Comparison of ENCODE assay signal across 8 cellular contexts in the genomic region with DNA sequence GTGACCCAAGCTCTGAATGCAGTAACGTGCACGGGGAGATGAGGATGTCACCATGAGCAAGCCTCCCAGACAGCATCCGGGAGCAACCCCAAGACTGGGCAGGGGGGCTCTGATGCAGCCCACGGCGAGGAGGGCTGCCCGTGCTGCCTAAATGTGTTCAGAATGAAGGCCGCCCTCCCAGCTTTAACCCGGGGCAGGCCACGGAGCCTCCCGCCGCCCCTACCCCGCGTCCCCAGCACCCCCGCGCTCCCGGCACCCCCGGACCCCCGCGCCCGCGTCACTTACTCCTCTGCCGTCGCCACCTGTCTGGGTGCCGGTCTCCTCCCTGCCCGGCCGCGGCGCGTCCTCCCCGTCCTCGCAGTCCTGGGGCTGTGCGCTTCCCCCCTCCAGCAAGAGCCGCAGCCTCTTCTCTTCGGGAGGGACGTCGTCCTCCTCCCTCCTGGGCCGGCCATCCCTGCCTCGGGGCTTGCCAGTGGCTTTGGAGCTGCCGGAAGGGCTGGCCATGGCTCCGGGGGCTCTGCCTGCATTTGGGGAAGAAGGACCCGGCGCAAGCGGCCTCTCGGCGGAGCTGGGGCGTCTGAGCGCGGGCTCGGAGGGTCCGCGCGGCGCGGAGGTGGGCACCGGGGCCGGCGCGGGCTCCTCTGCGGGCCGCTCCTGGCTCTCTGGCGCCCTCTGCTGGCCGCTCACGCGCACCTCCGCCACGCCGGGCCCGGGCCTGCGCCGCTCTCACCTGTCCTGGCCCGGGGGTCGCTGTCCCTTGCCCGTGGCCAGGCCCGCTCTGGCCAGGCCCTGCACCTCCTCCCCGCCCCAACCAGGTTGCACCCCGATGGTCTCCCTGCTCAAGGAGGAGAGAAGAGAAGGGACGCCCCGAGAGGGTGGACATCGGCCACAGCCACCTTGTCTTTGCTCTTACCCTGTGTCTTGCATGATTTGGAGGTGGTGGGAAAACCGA. TPM values are rescaled to one million over a fixed set of nuclear protein-coding genes. Genes with fewer than 3 reads are reported as not detected.
DNase-seq lines count a peak whose midpoint lies in the region; ATAC-seq, FAIRE-seq and TF ChIP-seq lines count a peak whose summit lies in the region.
"Not testable (repeated sequence)": the region's sequence is repeated elsewhere in the genome, so short reads cannot be mapped to it uniquely, and the experiment has no call there.

No MANE protein-coding gene starts in this region.

- H3K4me3 ChIP-seq in iPS-11a (ENCODE audit: low read depth, low read length) = peak overlapping the region; percentile 17

- H3K36me3 Mint-ChIP-seq in activated CD8-positive, alpha-beta T cell treated with anti-CD3 and anti-CD28 coated beads, Interleukin-2, amount 10 ng/mL, durations not matched to agents 7 days and 5 days (ENCODE audit: low read depth); central memory CD8-positive, alpha-beta T cell (ENCODE audit: insufficient read depth): not testable (repeated sequence)

- POLR2A ChIA-PET in activated CD8-positive, alpha-beta T cell treated with anti-CD3 and anti-CD28 coated beads, Interleukin-2, amount 10 ng/mL, durations not matched to agents 7 days and 5 days (lab: Charles Lee) = not testable (repeated sequence)

- H3K27ac Mint-ChIP-seq in activated CD8-positive, alpha-beta T cell treated with anti-CD3 and anti-CD28 coated beads, Interleukin-2, amount 10 ng/mL, durations not matched to agents 7 days and 5 days; central memory CD8-positive, alpha-beta T cell (ENCODE audit: low read depth): not testable (repeated sequence)

- not testable (repeated sequence) for H3K9me3 Mint-ChIP-seq in activated CD8-positive, alpha-beta T cell treated with anti-CD3 and anti-CD28 coated beads, Interleukin-2, amount 10 ng/mL, durations not matched to agents 7 days and 5 days (ENCODE audit: insufficient read depth); central memory CD8-positive, alpha-beta T cell

- peak overlapping the region; percentile 52 for H3K4me3 Mint-ChIP-seq in activated CD8-positive, alpha-beta T cell treated with anti-CD3 and anti-CD28 coated beads, Interleukin-2, amount 10 ng/mL, durations not matched to agents 7 days and 5 days
- peak overlapping the region; percentile 63 for H3K4me3 Mint-ChIP-seq in central memory CD8-positive, alpha-beta T cell

- not testable (repeated sequence) for FAIRE-seq in D721Med (lab: Jason Lieb, UNC); HTR-8/SVneo (lab: Jason Lieb, UNC)

- intact Hi-C loops in posterior vena cava (cut with DNase I) = not testable (repeated sequence)

- DNase-seq in D721Med (ENCODE audit: insufficient read length, low spot score) = peak; percentile 52
- peak; percentile 38 for DNase-seq in HTR-8/SVneo (ENCODE audit: insufficient read length, low spot score)
- peak; percentile 12 for DNase-seq in NOMO-1 treated with DMSO at 0.1 percent for 48 hours (lab: John Stamatoyannopoulos, UW; ENCODE audit: unreplicated experiment)
- DNase-seq in activated CD8-positive, alpha-beta T cell treated with anti-CD3 and anti-CD28 coated beads, Interleukin-2, amount 10 ng/mL, durations not matched to agents 7 days and 5 days = peak; percentile 70
- DNase-seq in central memory CD8-positive, alpha-beta T cell (ENCODE audit: low spot score in 2 of 2) = peak; percentile 34 to 64
- peak; percentile 85 for DNase-seq in posterior vena cava (ENCODE audit: low spot score)
- DNase-seq in stimulated activated naive CD8-positive, alpha-beta T cell treated with anti-CD3 and anti-CD28 coated beads, Interleukin-15, Interleukin-2, amounts not matched to agents 100 U/mL and 50 U/mL, for 24 hours = peak; percentile 85

- not testable (repeated sequence) for H3K27me3 Mint-ChIP-seq in activated CD8-positive, alpha-beta T cell treated with anti-CD3 and anti-CD28 coated beads, Interleukin-2, amount 10 ng/mL, durations not matched to agents 7 days and 5 days (ENCODE audit: low read depth); central memory CD8-positive, alpha-beta T cell

- TF ChIP-seq CTCF in D721Med (IDR thresholded peaks at IDR 0.05; ENCODE audit: insufficient read depth, missing control alignments) = peak; percentile 62

- H3K4me1 Mint-ChIP-seq in activated CD8-positive, alpha-beta T cell treated with anti-CD3 and anti-CD28 coated beads, Interleukin-2, amount 10 ng/mL, durations not matched to agents 7 days and 5 days (ENCODE audit: low read depth); central memory CD8-positive, alpha-beta T cell: not testable (repeated sequence)

- peak; percentile 84 for ATAC-seq in activated CD8-positive, alpha-beta T cell treated with anti-CD3 and anti-CD28 coated beads, Interleukin-2, amount 10 ng/mL, durations not matched to agents 7 days and 5 days
- ATAC-seq in central memory CD8-positive, alpha-beta T cell (replicated peaks; ENCODE audit: extremely low read depth, poor library complexity, severe bottlenecking) = peak; percentile 67
- ATAC-seq in stimulated activated naive CD8-positive, alpha-beta T cell treated with anti-CD3 and anti-CD28 coated beads, Interleukin-15, Interleukin-2, amounts not matched to agents 100 U/mL and 50 U/mL, for 24 hours = not testable (repeated sequence)

- CTCF ChIA-PET in activated CD8-positive, alpha-beta T cell treated with anti-CD3 and anti-CD28 coated beads, Interleukin-2, amount 10 ng/mL, durations not matched to agents 7 days and 5 days (lab: Charles Lee) = interaction anchor here (0.7 kb wide), 1 partner anchor 1302 kb away, joined by 3 read pairs; no protein-coding TSS in a partner anchor

RNA-seq across cellular contexts. Expression of gene ASNS, which starts 55.9 kb away (rescaled TPM):
- 10 to 100 TPM; 32.8 to 37.5 TPM for total RNA-seq in activated CD8-positive, alpha-beta T cell treated with anti-CD3 and anti-CD28 coated beads, Interleukin-2, amount 10 ng/mL, durations not matched to agents 7 days and 5 days
- 10 to 100 TPM; 30.7 to 42.5 TPM for total RNA-seq in posterior vena cava

Comparison
In these comparisons a context has a peak if more than half of its experiments do, and no peak if none do; other contexts are left out.
1. DNase-seq: peak in every context shown above with its lines; median percentile 85 in posterior vena cava; 85 in stimulated activated naive CD8-positive, alpha-beta T cell treated with anti-CD3 and anti-CD28 coated beads, Interleukin-15, Interleukin-2, amounts not matched to agents 100 U/mL and 50 U/mL, for 24 hours; 70 in activated CD8-positive, alpha-beta T cell treated with anti-CD3 and anti-CD28 coated beads, Interleukin-2, amount 10 ng/mL, durations not matched to agents 7 days and 5 days; 52 in D721Med; 49 in central memory CD8-positive, alpha-beta T cell; 38 in HTR-8/SVneo; 12 in NOMO-1 treated with DMSO at 0.1 percent for 48 hours.